Comparison of ENCODE assay signal across 19 cellular contexts in the genomic region with DNA sequence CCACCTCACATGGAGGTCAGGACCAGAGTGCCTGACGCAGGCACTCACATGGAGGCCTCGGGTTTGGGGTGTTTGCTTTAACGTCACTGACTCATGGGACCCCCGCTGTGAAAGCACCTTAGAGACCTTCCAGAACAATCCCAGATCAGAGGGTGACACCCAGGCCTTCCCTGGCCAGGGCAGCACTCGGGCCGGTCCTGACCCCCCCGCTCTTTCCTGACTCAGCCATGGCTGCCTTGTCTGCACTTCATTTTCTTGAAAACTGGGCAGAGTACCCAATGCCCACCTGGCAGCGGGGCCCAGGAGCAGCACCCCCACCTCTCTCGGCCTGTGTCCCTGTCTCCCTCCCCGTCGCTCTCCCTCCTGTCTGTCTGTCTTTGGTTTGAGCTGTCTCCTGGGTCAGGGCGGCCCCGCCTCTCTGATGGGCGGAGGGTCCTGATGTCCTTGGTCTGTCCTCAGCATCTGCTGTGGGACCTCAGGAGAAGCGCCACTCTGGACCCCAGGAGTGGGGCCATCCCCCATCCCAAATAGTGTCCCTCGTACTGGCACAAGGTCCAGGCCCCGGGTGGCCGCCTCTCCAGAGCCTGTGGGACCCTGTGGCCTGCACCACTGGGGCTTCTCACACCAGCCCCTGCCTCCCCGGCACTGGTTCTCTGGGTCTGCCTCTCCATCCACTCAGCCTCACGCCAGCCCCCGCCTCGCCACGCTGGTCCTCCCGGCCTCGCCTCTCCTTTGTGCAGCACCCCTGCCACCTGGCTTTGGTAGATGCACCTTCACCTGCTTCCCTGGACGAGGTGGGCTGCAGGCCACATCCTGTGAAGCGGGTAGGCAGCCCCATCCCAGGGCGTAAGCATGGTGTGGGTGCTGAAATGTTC. TPM values are rescaled to one million over a fixed set of nuclear protein-coding genes. Genes with fewer than 3 reads are reported as not detected.
DNase-seq lines count a peak whose midpoint lies in the region; ATAC-seq, FAIRE-seq and TF ChIP-seq lines count a peak whose summit lies in the region.
"Had no signal": no experiment of that assay in that cellular context is flagged by ENCODE, and none has a peak within 500 bp of the region (broad histone marks: within the 10 kb centered on the region; RNA-seq: fewer than 3 reads in every experiment).

No MANE protein-coding gene starts in this region.

- H3K9me3 ChIP-seq in SJSA1 (replicated peaks) (no peaks in the 10 kb centered on the region; the same call in 1 of the 2 replicates), kidney (ENCODE audit: control insufficient read depth in 1 of 2, low read length in 2 of 2) (no peaks in the 10 kb centered on the region)
- H3K9me3 ChIP-seq: Caco-2, HAP-1 had no signal

- H3K4me1 Mint-ChIP-seq in stimulated activated effector memory CD8-positive, alpha-beta T cell treated with anti-CD3 and anti-CD28 coated beads, Interleukin-12 subunit alpha, Interleukin-12 subunit beta, amount 100 ng/mL, for 72 hours = no peaks in the 10 kb centered on the region

- no peak overlapping the region for H3K4me3 Mint-ChIP-seq in stimulated activated effector memory CD8-positive, alpha-beta T cell treated with anti-CD3 and anti-CD28 coated beads, Interleukin-12 subunit alpha, Interleukin-12 subunit beta, amount 100 ng/mL, for 72 hours
- H3K4me3 Mint-ChIP-seq: CD4-positive, alpha-beta T cell had no signal

- H3K4me3 ChIP-seq in SJSA1 (no peak overlapping the region), kidney (ENCODE audit: low read length in 2 of 2) (no peak overlapping the region)
- H3K4me3 ChIP-seq: HAP-1 had no signal

- H3K36me3 Mint-ChIP-seq in stimulated activated effector memory CD8-positive, alpha-beta T cell treated with anti-CD3 and anti-CD28 coated beads, Interleukin-12 subunit alpha, Interleukin-12 subunit beta, amount 100 ng/mL, for 72 hours = no peaks in the 10 kb centered on the region

- no peak for FAIRE-seq in kidney (lab: Jason Lieb, UNC)
- FAIRE-seq: D721Med had no signal

- ATAC-seq in Right ventricle myocardium superior (ENCODE audit: poor library complexity) (no peak), left cardiac atrium (no peak)
- no peak for ATAC-seq in stimulated activated effector memory CD8-positive, alpha-beta T cell treated with anti-CD3 and anti-CD28 coated beads, Interleukin-12 subunit alpha, Interleukin-12 subunit beta, amount 100 ng/mL, for 72 hours

- peak overlapping the region; percentile 38 for H3K27ac ChIP-seq in SJSA1
- H3K27ac ChIP-seq in kidney (ENCODE audit: low read depth in 2 of 2, low read length in 2 of 2) = no peak overlapping the region
- H3K27ac ChIP-seq: C4-2B, HL-60 had no signal

- DNase-seq in Right ventricle myocardium superior = peak; percentile 39
- no peak for DNase-seq in left cardiac atrium
- no peak for DNase-seq in SJSA1 (ENCODE audit: low read depth in 1 of 2, low spot score in 2 of 2)
- DNase-seq in kidney = peak; percentile 73
- no peak for DNase-seq in stimulated activated effector memory CD8-positive, alpha-beta T cell treated with anti-CD3 and anti-CD28 coated beads, Interleukin-12 subunit alpha, Interleukin-12 subunit beta, amount 100 ng/mL, for 72 hours (ENCODE audit: low spot score in 2 of 2)
- DNase-seq in AML-193 (lab: John Stamatoyannopoulos, UW) = no peak
- DNase-seq in activated effector memory CD4-positive, alpha-beta T cell treated with anti-CD3 and anti-CD28 coated beads, Interleukin-2, amount 50 U/mL, for 16 hours = no peak
- no peak for DNase-seq in DMS79 (lab: John Stamatoyannopoulos, UW)
- DNase-seq: ACHN; Caco-2; CD4-positive, alpha-beta T cell; DMS79 treated with DMSO at 0.1 percent for 48 hours; GF-D8; GOT3; KBM-7 had no signal

- intact Hi-C loops in Right ventricle myocardium superior (cut with DNase I) = no loop called here
- intact Hi-C loops in left cardiac atrium (cut with DNase I) = no loop called here
- intact Hi-C loops in kidney (cut with DNase I) = no loop called here

- no peak overlapping the region for H3K9ac ChIP-seq in kidney (ENCODE audit: low read length in 2 of 2)

- H3K36me3 ChIP-seq in SJSA1 (peaks cover 6% of the 10 kb centered on the region), kidney (ENCODE audit: control insufficient read depth in 1 of 2, insufficient read depth in 2 of 2, low read length in 2 of 2) (no peaks in the 10 kb centered on the region)
- H3K36me3 ChIP-seq: HAP-1 had no signal

- no peaks in the 10 kb centered on the region for H3K9me3 Mint-ChIP-seq in stimulated activated effector memory CD8-positive, alpha-beta T cell treated with anti-CD3 and anti-CD28 coated beads, Interleukin-12 subunit alpha, Interleukin-12 subunit beta, amount 100 ng/mL, for 72 hours
- H3K9me3 Mint-ChIP-seq: CD4-positive, alpha-beta T cell had no signal

- H3K27ac Mint-ChIP-seq in stimulated activated effector memory CD8-positive, alpha-beta T cell treated with anti-CD3 and anti-CD28 coated beads, Interleukin-12 subunit alpha, Interleukin-12 subunit beta, amount 100 ng/mL, for 72 hours = peak overlapping the region; percentile 36
- H3K27ac Mint-ChIP-seq: CD4-positive, alpha-beta T cell had no signal

- H3K27me3 ChIP-seq in SJSA1 (replicated peaks) = no peaks in the 10 kb centered on the region

- TF ChIP-seq CTCF in kidney (IDR thresholded peaks at IDR 0.05; ENCODE audit: borderline replicate concordance, extremely low read depth, insufficient read depth) = no peak

- H3K4me1 ChIP-seq in SJSA1 (replicated peaks) (peaks cover 39% of the 10 kb centered on the region), kidney (ENCODE audit: control insufficient read depth in 1 of 2, insufficient read depth in 1 of 2, low read depth in 1 of 2, low read length in 2 of 2) (no peaks in the 10 kb centered on the region)
- H3K4me1 ChIP-seq: Caco-2, HAP-1 had no signal

RNA-seq across cellular contexts. Expression of gene ZNF469, which starts 55.9 kb away (rescaled TPM):
- total RNA-seq in Right ventricle myocardium superior (0.94 TPM), left cardiac atrium (1 to 10 TPM in 1 of 2 donors, under 1 TPM in 1; 0.65 to 1.7 TPM), kidney (1.6 TPM)
- total RNA-seq in SJSA1 (2014; rRNA removed; shearing (Covaris generic)) = 2.0 and 3.6 TPM in 2 replicates
- polyA plus RNA-seq in kidney (ENCODE audit: insufficient read depth, low read depth, low replicate concordance) = 0.09 TPM

Comparison
In these comparisons a context has a peak if more than half of its experiments do, and no peak if none do; other contexts are left out.
1. DNase-seq: peak in Right ventricle myocardium superior (single experiment) and kidney (single experiment); none in left cardiac atrium (single experiment), SJSA1 (0 of 2), stimulated activated effector memory CD8-positive, alpha-beta T cell treated with anti-CD3 and anti-CD28 coated beads, Interleukin-12 subunit alpha, Interleukin-12 subunit beta, amount 100 ng/mL, for 72 hours (0 of 2), AML-193 (0 of 2), activated effector memory CD4-positive, alpha-beta T cell treated with anti-CD3 and anti-CD28 coated beads, Interleukin-2, amount 50 U/mL, for 16 hours (single experiment) and DMS79 (single experiment).